16 cellular contexts compared by ENCODE assay signal in the genomic region with DNA sequence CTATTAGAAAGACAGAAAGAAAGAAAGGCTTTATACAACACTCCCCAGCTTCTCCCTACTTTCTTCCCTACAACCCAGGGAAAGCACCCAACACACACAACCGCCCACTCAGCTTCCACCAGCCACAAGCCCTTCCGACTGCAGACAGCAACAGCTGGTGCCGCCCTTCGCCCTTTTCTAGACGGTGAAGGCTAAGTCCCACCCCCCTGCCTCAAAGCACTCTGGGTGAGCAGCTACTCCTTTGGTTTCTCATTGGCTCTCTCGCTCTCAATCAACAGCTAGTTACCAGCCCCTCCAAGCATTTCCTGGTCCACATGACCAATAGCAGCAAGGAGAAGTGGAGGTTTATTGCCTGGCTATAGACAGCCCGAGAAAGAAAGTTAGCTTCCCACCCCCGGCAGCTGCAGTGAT.
A peak's percentile ranks its signal among the peaks of the same experiment; 100 is the strongest.
DNase-seq lines count a peak whose midpoint lies in the region; ATAC-seq and TF ChIP-seq lines count a peak whose summit lies in the region.
"Had no signal": no experiment of that assay in that cellular context is flagged by ENCODE, and none has a peak within 500 bp of the region (broad histone marks: within the 10 kb centered on the region; RNA-seq: fewer than 3 reads in every experiment).

No MANE protein-coding gene starts in this region.

- H3K27ac ChIP-seq in SJSA1 (no peak overlapping the region), tibial nerve (peak overlapping the region in 2 of 4 donors; percentile 31 to 59)
- H3K27ac ChIP-seq: A549, coronary artery had no signal

- H3K4me3 ChIP-seq in SJSA1, result no peak overlapping the region
- peak overlapping the region in 3 of 4 donors; percentile 8 to 31 (median 12) for H3K4me3 ChIP-seq in tibial nerve
- H3K4me3 ChIP-seq: A549, coronary artery had no signal

- no peak for ATAC-seq in HG03095 (IDR thresholded peaks at IDR 0.05; ENCODE audit: unreplicated experiment)
- ATAC-seq: activated CD8-positive, alpha-beta memory T cell treated with anti-CD3 and anti-CD28 coated beads, Interleukin-2, amount 10 ng/mL, durations not matched to agents 7 days and 5 days had no signal

- DNase-seq in NCI-H748 (lab: John Stamatoyannopoulos, UW; ENCODE audit: unreplicated experiment) (peak; percentile 48), NCI-H748 treated with DMSO at 0.1 percent for 48 hours (lab: John Stamatoyannopoulos, UW) (no peak), SJSA1 (ENCODE audit: low read depth in 1 of 2, low spot score in 2 of 2) (peak; percentile 18 to 49), iPS-NIHi7 (ENCODE audit: extremely low spot score) (peak; percentile 68), tibial nerve (ENCODE audit: low spot score in 2 of 2) (peak; percentile 50 to 55), hepatic stellate cell (ENCODE audit: low spot score) (no peak)
- DNase-seq in stimulated activated CD4-positive, alpha-beta T cell treated with anti-CD3 and anti-CD28 coated beads, Interleukin-12 subunit alpha, Interleukin-12 subunit beta, amount 100 ng/mL, for 4 hours, result no peak
- DNase-seq: activated CD8-positive, alpha-beta memory T cell treated with anti-CD3 and anti-CD28 coated beads, Interleukin-2, amount 10 ng/mL, durations not matched to agents 7 days and 5 days; activated naive CD8-positive, alpha-beta T cell treated with anti-CD3 and anti-CD28 coated beads, Interleukin-2, amount 10 ng/mL, durations not matched to agents 7 days and 5 days; DMS79; NCI-H1417; stimulated activated CD4-positive, alpha-beta T cell treated with anti-CD3 and anti-CD28 coated beads, Interleukin-4, amount 100 ng/mL, for 24 hours; T-helper 9 cell had no signal

- no peaks in the 10 kb centered on the region for H3K27me3 ChIP-seq in SJSA1 (replicated peaks)
- H3K27me3 ChIP-seq in tibial nerve, result no peaks in the 10 kb centered on the region

- H3K4me1 ChIP-seq in SJSA1 (replicated peaks) (no peaks in the 10 kb centered on the region), tibial nerve (peaks cover 0 to 5% (median 0%) of the 10 kb centered on the region in 4 donors)
- H3K4me1 ChIP-seq: A549 had no signal

- TF ChIP-seq POLR2A in tibial nerve (IDR thresholded peaks at IDR 0.05), result peak in 1 of 2 donors; percentile 36

- H3K9me3 ChIP-seq in SJSA1 (replicated peaks) (no peaks in the 10 kb centered on the region), tibial nerve (no peaks in the 10 kb centered on the region)
- H3K9me3 ChIP-seq: A549 had no signal

- 46 to 53% methylated on average over 8 of the region's 8 CpGs for WGBS in tibial nerve, 2 donors

- H3K36me3 ChIP-seq in SJSA1 (no peaks in the 10 kb centered on the region), tibial nerve (no peaks in the 10 kb centered on the region)

- no peak for TF ChIP-seq CTCF in tibial nerve (IDR thresholded peaks at IDR 0.05)

- TF ChIP-seq EP300 in tibial nerve (IDR thresholded peaks at IDR 0.05), result peak in 1 of 2 donors; percentile 41

Comparison
In these comparisons a context has a peak if more than half of its experiments do, and no peak if none do; other contexts are left out.
1. DNase-seq: peak in NCI-H748 (single experiment), SJSA1 (2 of 2), iPS-NIHi7 (single experiment) and tibial nerve (2 of 2); none in NCI-H748 treated with DMSO at 0.1 percent for 48 hours (single experiment), hepatic stellate cell (single experiment) and stimulated activated CD4-positive, alpha-beta T cell treated with anti-CD3 and anti-CD28 coated beads, Interleukin-12 subunit alpha, Interleukin-12 subunit beta, amount 100 ng/mL, for 4 hours (single experiment).